29 cellular contexts compared by ENCODE assay signal in genomic region chr22:47396515-47396914, GRCh38.
"Had no signal": no experiment of that assay in that cellular context is flagged by ENCODE, and none has a peak within 500 bp of the region (broad histone marks: within the 10 kb centered on the region; RNA-seq: fewer than 3 reads in every experiment).

No MANE protein-coding gene starts in this region.

- H3K27ac Mint-ChIP-seq: dendritic cell treated with granulocyte-macrophage colony-stimulating factor and Interleukin-4, amounts not matched to agents 40 ng/mL and 50 ng/mL, for 4 days; endodermal cell; mesothelial cell of epicardium; natural killer cell treated with Interleukin-12 subunit alpha and Interleukin-12 subunit beta and Interleukin-15 and Interleukin-18, amount 100 ng/mL, for 72 hours had no signal

- H3K36me3 Mint-ChIP-seq: naive B cell; natural killer cell treated with Interleukin-12 subunit alpha and Interleukin-12 subunit beta and Interleukin-15 and Interleukin-18, amount 100 ng/mL, for 72 hours had no signal

- H3K36me3 ChIP-seq: colonic mucosa, gastrocnemius medialis, neutrophil, right lobe of liver, suprapubic skin, transverse colon, vagina had no signal

- H3K27me3 ChIP-seq: colonic mucosa, gastrocnemius medialis, neutrophil, right lobe of liver, transverse colon, vagina had no signal

- H2AFZ ChIP-seq: parathyroid adenoma had no signal

- H3K9me3 ChIP-seq: colonic mucosa, gastrocnemius medialis, mucosa of descending colon, neutrophil, right lobe of liver, suprapubic skin, transverse colon, vagina had no signal

- H3K4me1 ChIP-seq: colonic mucosa, gastrocnemius medialis, parathyroid adenoma, right lobe of liver, suprapubic skin, transverse colon, vagina had no signal

- H3K4me1 Mint-ChIP-seq: endodermal cell; mesothelial cell of epicardium; naive B cell; neural crest cell; stimulated activated naive CD8-positive, alpha-beta T cell treated with anti-CD3 and anti-CD28 coated beads, Interleukin-15, amount 100 ng/mL, for 72 hours had no signal

- H3K27ac ChIP-seq: colonic mucosa, epithelial cell of prostate, gastrocnemius medialis, neutrophil, parathyroid adenoma, right lobe of liver, suprapubic skin, transverse colon, vagina had no signal

- H3K27me3 Mint-ChIP-seq: dendritic cell treated with granulocyte-macrophage colony-stimulating factor and Interleukin-4, amounts not matched to agents 40 ng/mL and 50 ng/mL, for 4 days; natural killer cell treated with Interleukin-12 subunit alpha and Interleukin-12 subunit beta and Interleukin-15 and Interleukin-18, amount 100 ng/mL, for 72 hours; stimulated activated naive CD8-positive, alpha-beta T cell treated with anti-CD3 and anti-CD28 coated beads, Interleukin-15, amount 100 ng/mL, for 72 hours had no signal

- H3K79me2 ChIP-seq: parathyroid adenoma had no signal

- H3K4me3 ChIP-seq: colonic mucosa, gastrocnemius medialis, mucosa of descending colon, right lobe of liver, suprapubic skin, transverse colon, vagina had no signal

- H3K4me3 Mint-ChIP-seq: dendritic cell treated with granulocyte-macrophage colony-stimulating factor and Interleukin-4, amounts not matched to agents 40 ng/mL and 50 ng/mL, for 4 days; endodermal cell; mesothelial cell of epicardium; natural killer cell treated with Interleukin-12 subunit alpha and Interleukin-12 subunit beta and Interleukin-15 and Interleukin-18, amount 100 ng/mL, for 72 hours; neural crest cell; stimulated activated naive CD8-positive, alpha-beta T cell treated with anti-CD3 and anti-CD28 coated beads, Interleukin-15, amount 100 ng/mL, for 72 hours had no signal

- ATAC-seq: esophagus mucosa; gastrocnemius medialis; left lobe of liver; mucosa of descending colon; natural killer cell treated with Interleukin-12 subunit alpha and Interleukin-12 subunit beta and Interleukin-15 and Interleukin-18, amount 100 ng/mL, for 72 hours; right lobe of liver; stimulated activated naive CD8-positive, alpha-beta T cell treated with anti-CD3 and anti-CD28 coated beads, Interleukin-15, amount 100 ng/mL, for 72 hours had no signal

- H3K9me3 Mint-ChIP-seq: dendritic cell treated with granulocyte-macrophage colony-stimulating factor and Interleukin-4, amounts not matched to agents 40 ng/mL and 50 ng/mL, for 4 days; naive B cell; natural killer cell treated with Interleukin-12 subunit alpha and Interleukin-12 subunit beta and Interleukin-15 and Interleukin-18, amount 100 ng/mL, for 72 hours; stimulated activated naive CD8-positive, alpha-beta T cell treated with anti-CD3 and anti-CD28 coated beads, Interleukin-15, amount 100 ng/mL, for 72 hours had no signal

- DNase-seq: colonic mucosa; effector CD8-positive, alpha-beta T cell; endodermal cell; foreskin fibroblast; gastrocnemius medialis; head of caudate nucleus; mesenchymal stem cell; mucosa of descending colon; naive B cell; right lobe of liver; small intestine; stimulated activated CD4-positive, alpha-beta T cell treated with anti-CD3 and anti-CD28 coated beads, Interleukin-12 subunit alpha, Interleukin-12 subunit beta, amount 100 ng/mL, for 4 hours; stimulated activated CD4-positive, alpha-beta T cell treated with anti-CD3 and anti-CD28 coated beads, Interleukin-1b, Interleukin-23, amount 100 ng/mL, for 48 hours; stimulated activated CD4-positive, alpha-beta T cell treated with anti-CD3 and anti-CD28 coated beads, Interleukin-4, amount 100 ng/mL, for 1 hour; stimulated activated CD8-positive, alpha-beta memory T cell treated with anti-CD3 and anti-CD28 coated beads, Interleukin-4, amount 100 ng/mL, for 48 hours; stimulated activated naive CD4-positive, alpha-beta T cell; stimulated activated naive CD8-positive, alpha-beta T cell treated with anti-CD3 and anti-CD28 coated beads, Interleukin-15, amount 100 ng/mL, for 72 hours; transverse colon had no signal

- H3K9ac ChIP-seq: parathyroid adenoma had no signal
